Comparison of ENCODE assay signal across 1 cellular context in the genomic region with DNA sequence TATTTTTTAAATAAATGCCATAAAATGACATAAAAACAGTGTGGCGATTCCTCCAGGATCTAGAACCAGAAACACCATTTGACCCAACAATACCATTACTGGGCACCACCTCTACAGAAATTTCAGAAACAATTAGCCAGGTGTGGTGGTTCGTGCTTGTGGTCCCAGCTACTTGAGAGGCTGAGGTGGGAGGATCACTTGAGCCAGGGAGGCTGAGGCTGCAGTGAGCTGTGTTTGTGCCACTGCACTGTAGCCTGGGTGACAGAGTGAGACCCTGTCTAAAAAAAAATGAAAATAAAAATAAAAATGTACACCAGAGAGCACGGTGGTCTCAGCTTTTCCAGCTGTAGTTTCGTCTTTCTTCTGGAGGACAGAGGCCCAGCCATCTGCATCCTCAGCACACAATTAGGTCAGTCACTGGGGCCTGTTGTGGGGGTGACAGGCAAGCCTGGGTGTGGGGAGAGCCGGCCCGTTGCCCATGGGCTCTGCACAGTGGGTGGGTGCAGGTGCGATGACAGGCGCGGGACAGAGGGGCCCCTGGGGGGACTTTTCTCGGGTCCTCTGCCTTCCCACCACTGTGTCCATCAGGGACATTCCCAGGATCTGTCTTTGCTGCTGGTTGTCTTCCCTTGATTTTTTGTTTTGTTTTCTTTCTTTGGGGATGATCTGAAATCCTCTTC.
TF ChIP-seq lines count a peak whose summit lies in the region.

No MANE protein-coding gene starts in this region.

TF ChIP-seq in GM23338, 12 proteins besides CTCF, POLR2A, EP300 and RAD21 (continued from another document):
- TF ChIP-seq, protein P1, sequence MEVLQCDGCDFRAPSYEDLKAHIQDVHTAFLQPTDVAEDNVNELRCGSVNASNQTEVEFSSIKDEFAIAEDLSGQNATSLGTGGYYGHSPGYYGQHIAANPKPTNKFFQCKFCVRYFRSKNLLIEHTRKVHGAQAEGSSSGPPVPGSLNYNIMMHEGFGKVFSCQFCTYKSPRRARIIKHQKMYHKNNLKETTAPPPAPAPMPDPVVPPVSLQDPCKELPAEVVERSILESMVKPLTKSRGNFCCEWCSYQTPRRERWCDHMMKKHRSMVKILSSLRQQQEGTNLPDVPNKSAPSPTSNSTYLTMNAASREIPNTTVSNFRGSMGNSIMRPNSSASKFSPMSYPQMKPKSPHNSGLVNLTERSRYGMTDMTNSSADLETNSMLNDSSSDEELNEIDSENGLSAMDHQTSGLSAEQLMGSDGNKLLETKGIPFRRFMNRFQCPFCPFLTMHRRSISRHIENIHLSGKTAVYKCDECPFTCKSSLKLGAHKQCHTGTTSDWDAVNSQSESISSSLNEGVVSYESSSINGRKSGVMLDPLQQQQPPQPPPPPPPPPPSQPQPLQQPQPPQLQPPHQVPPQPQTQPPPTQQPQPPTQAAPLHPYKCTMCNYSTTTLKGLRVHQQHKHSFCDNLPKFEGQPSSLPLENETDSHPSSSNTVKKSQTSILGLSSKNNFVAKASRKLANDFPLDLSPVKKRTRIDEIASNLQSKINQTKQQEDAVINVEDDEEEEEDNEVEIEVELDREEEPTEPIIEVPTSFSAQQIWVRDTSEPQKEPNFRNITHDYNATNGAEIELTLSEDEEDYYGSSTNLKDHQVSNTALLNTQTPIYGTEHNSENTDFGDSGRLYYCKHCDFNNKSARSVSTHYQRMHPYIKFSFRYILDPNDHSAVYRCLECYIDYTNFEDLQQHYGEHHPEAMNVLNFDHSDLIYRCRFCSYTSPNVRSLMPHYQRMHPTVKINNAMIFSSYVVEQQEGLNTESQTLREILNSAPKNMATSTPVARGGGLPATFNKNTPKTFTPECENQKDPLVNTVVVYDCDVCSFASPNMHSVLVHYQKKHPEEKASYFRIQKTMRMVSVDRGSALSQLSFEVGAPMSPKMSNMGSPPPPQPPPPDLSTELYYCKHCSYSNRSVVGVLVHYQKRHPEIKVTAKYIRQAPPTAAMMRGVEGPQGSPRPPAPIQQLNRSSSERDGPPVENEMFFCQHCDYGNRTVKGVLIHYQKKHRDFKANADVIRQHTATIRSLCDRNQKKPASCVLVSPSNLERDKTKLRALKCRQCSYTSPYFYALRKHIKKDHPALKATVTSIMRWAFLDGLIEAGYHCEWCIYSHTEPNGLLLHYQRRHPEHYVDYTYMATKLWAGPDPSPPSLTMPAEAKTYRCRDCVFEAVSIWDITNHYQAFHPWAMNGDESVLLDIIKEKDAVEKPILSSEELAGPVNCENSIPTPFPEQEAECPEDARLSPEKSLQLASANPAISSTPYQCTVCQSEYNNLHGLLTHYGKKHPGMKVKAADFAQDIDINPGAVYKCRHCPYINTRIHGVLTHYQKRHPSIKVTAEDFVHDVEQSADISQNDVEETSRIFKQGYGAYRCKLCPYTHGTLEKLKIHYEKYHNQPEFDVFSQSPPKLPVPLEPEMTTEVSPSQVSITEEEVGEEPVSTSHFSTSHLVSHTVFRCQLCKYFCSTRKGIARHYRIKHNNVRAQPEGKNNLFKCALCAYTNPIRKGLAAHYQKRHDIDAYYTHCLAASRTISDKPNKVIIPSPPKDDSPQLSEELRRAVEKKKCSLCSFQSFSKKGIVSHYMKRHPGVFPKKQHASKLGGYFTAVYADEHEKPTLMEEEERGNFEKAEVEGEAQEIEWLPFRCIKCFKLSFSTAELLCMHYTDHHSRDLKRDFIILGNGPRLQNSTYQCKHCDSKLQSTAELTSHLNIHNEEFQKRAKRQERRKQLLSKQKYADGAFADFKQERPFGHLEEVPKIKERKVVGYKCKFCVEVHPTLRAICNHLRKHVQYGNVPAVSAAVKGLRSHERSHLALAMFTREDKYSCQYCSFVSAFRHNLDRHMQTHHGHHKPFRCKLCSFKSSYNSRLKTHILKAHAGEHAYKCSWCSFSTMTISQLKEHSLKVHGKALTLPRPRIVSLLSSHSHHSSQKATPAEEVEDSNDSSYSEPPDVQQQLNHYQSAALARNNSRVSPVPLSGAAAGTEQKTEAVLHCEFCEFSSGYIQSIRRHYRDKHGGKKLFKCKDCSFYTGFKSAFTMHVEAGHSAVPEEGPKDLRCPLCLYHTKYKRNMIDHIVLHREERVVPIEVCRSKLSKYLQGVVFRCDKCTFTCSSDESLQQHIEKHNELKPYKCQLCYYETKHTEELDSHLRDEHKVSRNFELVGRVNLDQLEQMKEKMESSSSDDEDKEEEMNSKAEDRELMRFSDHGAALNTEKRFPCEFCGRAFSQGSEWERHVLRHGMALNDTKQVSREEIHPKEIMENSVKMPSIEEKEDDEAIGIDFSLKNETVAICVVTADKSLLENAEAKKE (CRISPR knock-in tag; IDR thresholded peaks at IDR 0.05) = no peak
- TF ChIP-seq ZNF331 (CRISPR knock-in tag; IDR thresholded peaks at IDR 0.05; ENCODE audit: low read depth) = no peak
- TF ChIP-seq, protein P2, sequence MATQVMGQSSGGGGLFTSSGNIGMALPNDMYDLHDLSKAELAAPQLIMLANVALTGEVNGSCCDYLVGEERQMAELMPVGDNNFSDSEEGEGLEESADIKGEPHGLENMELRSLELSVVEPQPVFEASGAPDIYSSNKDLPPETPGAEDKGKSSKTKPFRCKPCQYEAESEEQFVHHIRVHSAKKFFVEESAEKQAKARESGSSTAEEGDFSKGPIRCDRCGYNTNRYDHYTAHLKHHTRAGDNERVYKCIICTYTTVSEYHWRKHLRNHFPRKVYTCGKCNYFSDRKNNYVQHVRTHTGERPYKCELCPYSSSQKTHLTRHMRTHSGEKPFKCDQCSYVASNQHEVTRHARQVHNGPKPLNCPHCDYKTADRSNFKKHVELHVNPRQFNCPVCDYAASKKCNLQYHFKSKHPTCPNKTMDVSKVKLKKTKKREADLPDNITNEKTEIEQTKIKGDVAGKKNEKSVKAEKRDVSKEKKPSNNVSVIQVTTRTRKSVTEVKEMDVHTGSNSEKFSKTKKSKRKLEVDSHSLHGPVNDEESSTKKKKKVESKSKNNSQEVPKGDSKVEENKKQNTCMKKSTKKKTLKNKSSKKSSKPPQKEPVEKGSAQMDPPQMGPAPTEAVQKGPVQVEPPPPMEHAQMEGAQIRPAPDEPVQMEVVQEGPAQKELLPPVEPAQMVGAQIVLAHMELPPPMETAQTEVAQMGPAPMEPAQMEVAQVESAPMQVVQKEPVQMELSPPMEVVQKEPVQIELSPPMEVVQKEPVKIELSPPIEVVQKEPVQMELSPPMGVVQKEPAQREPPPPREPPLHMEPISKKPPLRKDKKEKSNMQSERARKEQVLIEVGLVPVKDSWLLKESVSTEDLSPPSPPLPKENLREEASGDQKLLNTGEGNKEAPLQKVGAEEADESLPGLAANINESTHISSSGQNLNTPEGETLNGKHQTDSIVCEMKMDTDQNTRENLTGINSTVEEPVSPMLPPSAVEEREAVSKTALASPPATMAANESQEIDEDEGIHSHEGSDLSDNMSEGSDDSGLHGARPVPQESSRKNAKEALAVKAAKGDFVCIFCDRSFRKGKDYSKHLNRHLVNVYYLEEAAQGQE (IDR thresholded peaks at IDR 0.05; ENCODE audit: unreplicated experiment) = no peak
- TF ChIP-seq EZH2 (IDR thresholded peaks at IDR 0.05; ENCODE audit: low read depth, unreplicated experiment) = no peak
- TF ChIP-seq ZNF114 (CRISPR knock-in tag; IDR thresholded peaks at IDR 0.05) = no peak
- no peak for TF ChIP-seq EZH2phosphoT487 (IDR thresholded peaks at IDR 0.05; ENCODE audit: unreplicated experiment)
- TF ChIP-seq POLR2AphosphoS5 (IDR thresholded peaks at IDR 0.05; ENCODE audit: low read depth) = no peak
TF ChIP-seq in GM23338: peak in this region for 0.
